Comparison of ENCODE assay signal across 8 cellular contexts in genomic region chr3:194633349-194634004, GRCh38. TPM values are rescaled to one million over a fixed set of nuclear protein-coding genes. Genes with fewer than 3 reads are reported as not detected.
DNase-seq lines count a peak whose midpoint lies in the region; ATAC-seq and TF ChIP-seq lines count a peak whose summit lies in the region.

Gene TMEM44, minus strand, starts transcription at chr3:194633419. Its CDS starts 204 bp downstream, at chr3:194633215.

- H3K27ac ChIP-seq in gastroesophageal sphincter (peak within 1 kb of the TSS in 3 of 4 donors; percentile 58 to 80 (median 79)), thyroid gland (peak within 1 kb of the TSS in 2 of 3 donors; percentile 60 to 74)

- TF ChIP-seq CTCF in gastroesophageal sphincter (IDR thresholded peaks at IDR 0.05), result peak in 3 of 4 experiments; percentile 51 to 77 (median 65)
- peak in 2 of 3 donors; percentile 25 to 48 for TF ChIP-seq CTCF in omental fat pad (IDR thresholded peaks at IDR 0.05)
- TF ChIP-seq CTCF in thyroid gland (IDR thresholded peaks at IDR 0.05), result peak; percentile 23 to 64 (median 47)

- H3K36me3 ChIP-seq in gastroesophageal sphincter (peaks cover 0 to 3% of the 10 kb centered on the region in 2 donors), thyroid gland (no peaks in the 10 kb centered on the region)

- intact Hi-C loops in thyroid gland (cut with DNase I), result no loop called here

- H3K4me1 ChIP-seq in gastroesophageal sphincter (peaks cover 0 to 15% (median 0%) of the 10 kb centered on the region in 3 donors), thyroid gland (no peaks in the 10 kb centered on the region)

- no peaks in the 10 kb centered on the region for H3K9me3 ChIP-seq in gastroesophageal sphincter
- no peaks in the 10 kb centered on the region for H3K9me3 ChIP-seq in thyroid gland

- no peak for TF ChIP-seq EP300 in gastroesophageal sphincter (IDR thresholded peaks at IDR 0.05)

- TF ChIP-seq POLR2A in Raji (IDR thresholded peaks at IDR 0.05; ENCODE audit: insufficient read depth, low read depth, low read length), result peak; percentile 73
- TF ChIP-seq POLR2A in gastroesophageal sphincter (IDR thresholded peaks at IDR 0.05), result peak in 1 of 2 donors; percentile 5
- peak in 1 of 2 donors; percentile 50 for TF ChIP-seq POLR2A in thyroid gland (IDR thresholded peaks at IDR 0.05)

- H3K27me3 ChIP-seq in gastroesophageal sphincter, result no peaks in the 10 kb centered on the region
- H3K27me3 ChIP-seq in thyroid gland, result no peaks in the 10 kb centered on the region

- ATAC-seq in gastroesophageal sphincter (peak; percentile 91), omental fat pad (ENCODE audit: low FRiP score) (peak; percentile 93)

- H3K4me3 ChIP-seq in gastroesophageal sphincter (peak within 1 kb of the TSS; percentile 48 to 70), thyroid gland (replicated peaks in 1 of 3) (peak within 1 kb of the TSS; percentile 22 to 53 (median 48))

- DNase-seq in ELR (ENCODE audit: low read depth), result peak; percentile 94
- DNase-seq in GOT3 (lab: John Stamatoyannopoulos, UW), result peak; percentile 59
- DNase-seq in Kasumi-1 (lab: John Stamatoyannopoulos, UW), result peak; percentile 88 to 90
- peak; percentile 45 for DNase-seq in activated gamma-delta T cell (lab: John Stamatoyannopoulos, UW)
- DNase-seq in omental fat pad (ENCODE audit: low spot score), result no peak
- DNase-seq in thyroid gland, result peak; percentile 74 to 79

- 0% methylated on average over 5 to 7 of the region's 66 CpGs for WGBS in gastroesophageal sphincter (ENCODE audit: low coverage in 1 of 2), 2 donors
- WGBS in thyroid gland, 2 donors, result 2 to 3% methylated on average over 8 to 26 of the region's 66 CpGs

RNA-seq across cellular contexts. Expression of gene TMEM44, which starts in this region (rescaled TPM):
- 1 to 10 TPM; 4.4 to 8.8 (median 7.4) TPM for total RNA-seq in gastroesophageal sphincter
- 10 to 100 TPM in 1 of 4 donors, 1 to 10 TPM in 3; 3.3 to 26.8 (median 7.5) TPM for total RNA-seq in omental fat pad
- total RNA-seq in thyroid gland, result 10 to 100 TPM in 2 of 4 donors, 1 to 10 TPM in 2; 6.3 to 11.0 (median 9.7) TPM
